ENCODE assay signal across 7 cellular contexts in genomic region chr19:1251233-1251502, GRCh38. TPM values are rescaled to one million over a fixed set of nuclear protein-coding genes. Genes with fewer than 3 reads are reported as not detected.
DNase-seq lines count a peak whose midpoint lies in the region; TF ChIP-seq lines count a peak whose summit lies in the region.

No MANE protein-coding gene starts in this region.

- DNase-seq in EH (ENCODE audit: low read depth): peak; percentile 78
- DNase-seq in LHCN-M2 (ENCODE audit: low read depth): peak; percentile 73
- peak; percentile 66 for DNase-seq in astrocyte of the spinal cord (ENCODE audit: low read depth, low spot score)
- DNase-seq in iris pigment epithelial cell (ENCODE audit: low read depth): peak; percentile 81
- DNase-seq in AG20443 (ENCODE audit: low spot score): no peak
- DNase-seq in SW480 (ENCODE audit: low spot score): no peak

- no peaks in the 10 kb centered on the region for H3K27me3 ChIP-seq in stomach smooth muscle (ENCODE audit: control insufficient read depth in 1 of 2, insufficient read depth in 2 of 2, low read length in 2 of 2)

- TF ChIP-seq CTCF in astrocyte of the spinal cord (IDR thresholded peaks at IDR 0.05; ENCODE audit: low read depth, low read length): no peak

- H3K36me3 ChIP-seq in stomach smooth muscle (ENCODE audit: control insufficient read depth in 2 of 2, insufficient read depth in 2 of 2, low read length in 2 of 2): peaks cover 17 to 25% of the 10 kb centered on the region in 2 donors

- in situ Hi-C loops in astrocyte of the spinal cord (cut with HindIII; ENCODE audit: low sequenced_read_pairs): no loop called here

- peak overlapping the region; percentile 97 for H3K27ac ChIP-seq in stomach smooth muscle (ENCODE audit: low read length)

- H3K4me1 ChIP-seq in stomach smooth muscle (ENCODE audit: control insufficient read depth, insufficient read depth, low read length): peaks cover 57% of the 10 kb centered on the region

- H3K9ac ChIP-seq in stomach smooth muscle (ENCODE audit: low read length in 2 of 2): peak overlapping the region; percentile 64 to 93

- no peaks in the 10 kb centered on the region for H3K9me3 ChIP-seq in stomach smooth muscle (ENCODE audit: control insufficient read depth in 2 of 2, low read length in 2 of 2)

- peak overlapping the region; percentile 65 for H3K4me3 ChIP-seq in astrocyte of the spinal cord (ENCODE audit: low read depth, low read length)
- H3K4me3 ChIP-seq in stomach smooth muscle (ENCODE audit: low read length in 2 of 2): peak overlapping the region; percentile 72 to 75

RNA-seq across cellular contexts. Expression of gene MIDN, which starts 2.8 kb away (rescaled TPM):
- total RNA-seq in LHCN-M2 (2014; rRNA removed): 12.6 and 15.6 TPM in 2 replicates
- 25.7 TPM for polyA plus RNA-seq in LHCN-M2 (2012)

RNA-seq across cellular contexts. Expression of gene ATP5F1D, which starts 9.6 kb away (rescaled TPM):
- total RNA-seq in LHCN-M2 (2014; rRNA removed): 51.3 and 64.1 TPM in 2 replicates
- polyA plus RNA-seq in LHCN-M2 (2012): 246 TPM

RNA-seq across cellular contexts. Expression of gene CBARP, which starts 13.4 kb away (rescaled TPM):
- total RNA-seq in LHCN-M2 (2014; rRNA removed): 4.6 and 4.7 TPM in 2 replicates
- 3.7 TPM for polyA plus RNA-seq in LHCN-M2 (2012)

RNA-seq across cellular contexts. Expression of gene CIRBP, which starts 18.0 kb away (rescaled TPM):
- total RNA-seq in LHCN-M2 (2014; rRNA removed): 253 and 293 TPM in 2 replicates
- 248 TPM for polyA plus RNA-seq in LHCN-M2 (2012)

RNA-seq across cellular contexts. Expression of gene FAM174C, which starts 24.2 kb away (rescaled TPM):
- total RNA-seq in LHCN-M2 (2014; rRNA removed): 51.8 and 64.4 TPM in 2 replicates
- 71.4 TPM for polyA plus RNA-seq in LHCN-M2 (2012)

Comparison
In these comparisons a context has a peak if more than half of its experiments do, and no peak if none do; other contexts are left out.
1. DNase-seq: peak in EH (single experiment), LHCN-M2 (single experiment), astrocyte of the spinal cord (single experiment) and iris pigment epithelial cell (single experiment); none in AG20443 (single experiment) and SW480 (single experiment).